ENCODE assay signal across 18 cellular contexts in genomic region chr19:33054623-33055022, GRCh38. TPM values are rescaled to one million over a fixed set of nuclear protein-coding genes. Genes with fewer than 3 reads are reported as not detected.
DNase-seq lines count a peak whose midpoint lies in the region; ATAC-seq and TF ChIP-seq lines count a peak whose summit lies in the region.
"Had no signal": no experiment of that assay in that cellular context is flagged by ENCODE, and none has a peak within 500 bp of the region (broad histone marks: within the 10 kb centered on the region; RNA-seq: fewer than 3 reads in every experiment).

No MANE protein-coding gene starts in this region.

- 31 to 73% (median 44%) methylated on average over 2 to 8 of the region's 8 CpGs for WGBS in stomach, 5 donors

- CTCF ChIA-PET in HEK293 (lab: Yijun Ruan, JAX): no interaction called here
- CTCF ChIA-PET in PC-3 (lab: Charles Lee): no interaction called here

- no peaks in the 10 kb centered on the region; the same call in 1 of the 2 replicates for H3K9me3 ChIP-seq in HEK293 (ENCODE audit: control insufficient read depth, insufficient read depth, low read depth, low read length)
- H3K9me3 ChIP-seq in PC-3 (ENCODE audit: low read length): no peaks in the 10 kb centered on the region
- no peaks in the 10 kb centered on the region for H3K9me3 ChIP-seq in stomach

- ATAC-seq in PC-3: peak; percentile 70
- ATAC-seq in GM19328 (IDR thresholded peaks at IDR 0.05; ENCODE audit: unreplicated experiment): no peak
- ATAC-seq: activated CD4-positive, alpha-beta T cell treated with anti-CD3 and anti-CD28 coated beads for 36 hours; activated naive CD8-positive, alpha-beta T cell treated with anti-CD3 and anti-CD28 coated beads, Interleukin-2, amount 50 U/mL, for 24 hours had no signal

- peak; percentile 94 for DNase-seq in PC-3
- DNase-seq in islet precursor cell: peak; percentile 56
- peak; percentile 90 for DNase-seq in stomach
- DNase-seq in SW480 (ENCODE audit: low spot score): no peak
- DNase-seq in DMS 273 (lab: John Stamatoyannopoulos, UW; ENCODE audit: unreplicated experiment): no peak
- DNase-seq: activated CD4-positive, alpha-beta T cell treated with anti-CD3 and anti-CD28 coated beads for 36 hours; activated naive CD8-positive, alpha-beta T cell treated with anti-CD3 and anti-CD28 coated beads, Interleukin-2, amount 50 U/mL, for 24 hours; activated T-cell treated with anti-CD3 and anti-CD28 coated beads, Interleukin-2, amount 50 U/mL, for 1 hour; caudate nucleus; endodermal cell; foreskin fibroblast; GF-D8; KG1; mesendoderm; NCI-H1436 treated with DMSO at 0.1 percent for 48 hours; NCI-H526 had no signal

- peaks cover 30% of the 10 kb centered on the region for H3K4me1 ChIP-seq in HEK293 (ENCODE audit: control insufficient read depth, insufficient read depth, low read length)
- H3K4me1 ChIP-seq in PC-3 (ENCODE audit: insufficient read depth, low read length): peaks cover 47% of the 10 kb centered on the region
- H3K4me1 ChIP-seq in stomach: peaks cover 15 to 53% (median 32%) of the 10 kb centered on the region in 4 donors

- TF ChIP-seq POLR2A in stomach (IDR thresholded peaks at IDR 0.05): no peak

- no peak for TF ChIP-seq EP300 in stomach (IDR thresholded peaks at IDR 0.05)

- H3K27ac ChIP-seq in HEK293 (ENCODE audit: extremely low read depth, low read depth, low read length): no peak overlapping the region
- H3K27ac ChIP-seq in PC-3 (ENCODE audit: low read length): peak overlapping the region; percentile 93
- H3K27ac ChIP-seq in stomach: peak overlapping the region in 4 of 5 donors; percentile 67 to 84 (median 75)

- peak overlapping the region; percentile 46; the same call in 1 of the 2 replicates for H3K4me2 ChIP-seq in PC-3 (ENCODE audit: low read length)

- H3K9ac ChIP-seq in PC-3 (ENCODE audit: low read length): peak overlapping the region; percentile 45

- no TSS peak for BruUV-seq in PC-3 (replicated peaks; lab: Mats Ljungman, UMichigan)

- peaks cover 83% of the 10 kb centered on the region for H3K79me2 ChIP-seq in PC-3 (ENCODE audit: low read length)

- H3K4me3 ChIP-seq in HEK293 (ENCODE audit: low read depth, low read length) (no peak overlapping the region), PC-3 (ENCODE audit: low read length) (no peak overlapping the region), stomach (no peak overlapping the region)

- intact Hi-C loops in PC-3 (cut with micrococcal nuclease) (no loop called here), stomach (cut with DNase I; ENCODE audit: low total_unique reads) (no loop called here)

- TF ChIP-seq CTCF in HEK293 (tag by site-specific recombination; IDR thresholded peaks at IDR 0.05): no peak
- no peak for TF ChIP-seq CTCF in PC-3 (conservative IDR thresholded peaks at IDR 0.05; ENCODE audit: low read depth, low read length)
- TF ChIP-seq CTCF in stomach (IDR thresholded peaks at IDR 0.05): no peak

- H3K9me2 ChIP-seq in PC-3 (replicated peaks; ENCODE audit: low read length): no peaks in the 10 kb centered on the region

- no peaks in the 10 kb centered on the region for H3K27me3 ChIP-seq in PC-3 (ENCODE audit: low read length)
- H3K27me3 ChIP-seq in stomach: no peaks in the 10 kb centered on the region

- H3K36me3 ChIP-seq in HEK293 (ENCODE audit: control insufficient read depth in 2 of 2, insufficient read depth in 1 of 2, low read length in 2 of 2) (peaks cover 5 to 46% of the 10 kb centered on the region in 2 experiments), PC-3 (ENCODE audit: low read depth, low read length) (peaks cover 10% of the 10 kb centered on the region), stomach (no peaks in the 10 kb centered on the region)

- H3F3A ChIP-seq in PC-3 (ENCODE audit: low read length, unreplicated experiment): no peaks in the 10 kb centered on the region

- POLR2A ChIA-PET in HEK293 (lab: Yijun Ruan, JAX) (no interaction called here), PC-3 (lab: Charles Lee; ENCODE audit: unreplicated experiment) (no interaction called here)

- no peak overlapping the region for H2AFZ ChIP-seq in PC-3 (ENCODE audit: low read length)

- H4K20me1 ChIP-seq in PC-3 (ENCODE audit: low read length): peaks cover under 1% of the 10 kb centered on the region; the same call in 1 of the 2 replicates

TF ChIP-seq in HEK293, 187 proteins besides CTCF, POLR2A, EP300 and RAD21:
- TF ChIP-seq ZNF169 (tag by site-specific recombination; IDR thresholded peaks at IDR 0.05) (peak; percentile 42; the same call in 1 of the 2 replicates), GFI1B (tag by site-specific recombination; IDR thresholded peaks at IDR 0.05) (no peak), KLF8 (tag by site-specific recombination; IDR thresholded peaks at IDR 0.05) (no peak), SCRT1 (tag by site-specific recombination; IDR thresholded peaks at IDR 0.05; ENCODE audit: borderline replicate concordance) (peak; percentile 61; the same call in 1 of the 2 replicates), SCRT2 (tag by site-specific recombination; IDR thresholded peaks at IDR 0.05) (peak; percentile 93), KLF1 (tag by site-specific recombination; IDR thresholded peaks at IDR 0.05) (0 out of 2 replicates have a peak, but pooled peaks have one; percentile 21)

RNA-seq across cellular contexts. Expression of gene RHPN2, which starts 10.1 kb away (rescaled TPM):
- 21.8 and 32.8 TPM in 2 replicates for total RNA-seq in PC-3 (2014; rRNA removed)
- 10 to 100 TPM; 13.3 to 73.5 (median 37.1) TPM for total RNA-seq in stomach
- 10 to 100 TPM in 2 of 3 donors, 1 to 10 TPM in 1; 2.4 to 62.6 (median 17.1) TPM for polyA plus RNA-seq in stomach

RNA-seq across cellular contexts. Expression of gene GPATCH1, which starts 26.4 kb away (rescaled TPM):
- total RNA-seq in PC-3 (2014; rRNA removed) (3.9 and 6.9 TPM in 2 replicates), stomach (10 to 100 TPM in 2 of 5 donors, 1 to 10 TPM in 3; 1.2 to 31.5 (median 9.5) TPM)
- 1 to 10 TPM; 2.2 to 5.8 (median 5.4) TPM for polyA plus RNA-seq in stomach

Comparison
In these comparisons a context has a peak if more than half of its experiments do, and no peak if none do; other contexts are left out.
1. DNase-seq: peak in PC-3 (single experiment), islet precursor cell (single experiment) and stomach (single experiment); none in SW480 (single experiment) and DMS 273 (single experiment).